ENCODE assay signal across 8 cellular contexts in the genomic region with DNA sequence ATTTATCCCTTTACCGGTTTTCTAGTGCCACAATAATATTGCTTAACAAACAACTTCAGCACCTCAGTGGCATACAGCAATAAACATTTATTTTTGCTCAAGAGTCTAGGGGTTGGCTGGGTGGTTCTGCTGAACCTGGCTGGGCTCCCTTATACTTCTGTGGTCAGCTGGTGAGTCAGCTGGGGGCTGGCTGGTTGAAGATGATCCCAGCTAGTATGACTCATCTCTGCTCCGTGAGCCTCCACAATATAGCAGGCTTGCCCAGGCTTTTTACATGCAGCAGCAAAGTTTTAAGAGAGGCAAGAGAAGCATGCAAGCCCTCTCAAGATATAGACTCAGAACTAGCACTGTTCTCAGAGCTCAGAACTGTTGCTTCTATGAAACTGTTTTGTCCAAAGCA.
DNase-seq lines count a peak whose midpoint lies in the region; ATAC-seq and TF ChIP-seq lines count a peak whose summit lies in the region.

No MANE protein-coding gene starts in this region.

- DNase-seq in EH (ENCODE audit: low read depth) (peak; percentile 98), activated B cell treated with CpG ODN at 0.5 μM for 24 hours (no peak), cardiac septum (ENCODE audit: low spot score) (peak; percentile 79), H7 (no peak), NCI-H1436 (lab: John Stamatoyannopoulos, UW) (no peak)

- H3K4me3 ChIP-seq in skeletal muscle satellite cell (ENCODE audit: low read length) = peak overlapping the region; percentile 28
- H3K4me3 ChIP-seq in H7 (ENCODE audit: insufficient read depth, low read depth, low read length) = no peak overlapping the region

- H3K4me1 Mint-ChIP-seq in activated B cell treated with CpG ODN at 0.5 μM for 24 hours = peaks cover 6% of the 10 kb centered on the region

- no peaks in the 10 kb centered on the region for H3K27me3 Mint-ChIP-seq in activated B cell treated with CpG ODN at 0.5 μM for 24 hours

- H3K27me3 ChIP-seq in skeletal muscle satellite cell (ENCODE audit: control insufficient read depth, insufficient read depth, low read length) (no peaks in the 10 kb centered on the region), H7 (ENCODE audit: control insufficient read depth, insufficient read depth, low read length) (no peaks in the 10 kb centered on the region)

- H3K9ac ChIP-seq in skeletal muscle satellite cell (ENCODE audit: low read depth, low read length) = peak overlapping the region; percentile 24

- H3K36me3 ChIP-seq in skeletal muscle satellite cell (ENCODE audit: insufficient read depth, low read length) (no peaks in the 10 kb centered on the region), H7 (replicated peaks; ENCODE audit: control insufficient read depth, insufficient read depth, low read length) (no peaks in the 10 kb centered on the region)

- intact Hi-C loops in activated B cell treated with CpG ODN at 0.5 μM for 24 hours (cut with micrococcal nuclease) = no loop called here
- intact Hi-C loops in cardiac septum (cut with DNase I) = no loop called here

- peaks cover 17% of the 10 kb centered on the region for H3K9me3 Mint-ChIP-seq in activated B cell treated with CpG ODN at 0.5 μM for 24 hours

- peaks cover 41% of the 10 kb centered on the region for H3K4me1 ChIP-seq in skeletal muscle satellite cell (ENCODE audit: control insufficient read depth, insufficient read depth, low read length)

- no peak overlapping the region for H3K4me3 Mint-ChIP-seq in activated B cell treated with CpG ODN at 0.5 μM for 24 hours

- H3K4me2 ChIP-seq in skeletal muscle satellite cell (ENCODE audit: low read length) = peak overlapping the region; percentile 63

- no peak overlapping the region for H3K27ac Mint-ChIP-seq in activated B cell treated with CpG ODN at 0.5 μM for 24 hours

- no peaks in the 10 kb centered on the region for H3K9me3 ChIP-seq in skeletal muscle satellite cell (replicated peaks; ENCODE audit: low read length)

- CTCF ChIA-PET in activated B cell treated with CpG ODN at 0.5 μM for 24 hours (lab: Charles Lee) = no interaction called here

- no peak for TF ChIP-seq CTCF in activated B cell treated with CpG ODN at 0.5 μM for 24 hours (IDR thresholded peaks at IDR 0.05)

- POLR2A ChIA-PET in activated B cell treated with CpG ODN at 0.5 μM for 24 hours (lab: Charles Lee) = no interaction called here

- H3K36me3 Mint-ChIP-seq in activated B cell treated with CpG ODN at 0.5 μM for 24 hours (ENCODE audit: low read depth) = peaks cover 2% of the 10 kb centered on the region

- ATAC-seq in GM21360 (IDR thresholded peaks at IDR 0.05; ENCODE audit: unreplicated experiment) = peak; percentile 92
- peak; percentile 98 for ATAC-seq in HG03460 (IDR thresholded peaks at IDR 0.05; ENCODE audit: unreplicated experiment)
- peak; percentile 95 for ATAC-seq in activated B cell treated with CpG ODN at 0.5 μM for 24 hours (ENCODE audit: low read depth)

Comparison
In these comparisons a context has a peak if more than half of its experiments do, and no peak if none do; other contexts are left out.
1. DNase-seq: peak in EH (single experiment) and cardiac septum (single experiment); none in activated B cell treated with CpG ODN at 0.5 μM for 24 hours (single experiment), H7 (single experiment) and NCI-H1436 (single experiment).
2. Peak in every context shown above with its lines, with median percentiles within 50 percentile points of each other: ATAC-seq.